Comparison of ENCODE assay signal across 22 cellular contexts in the genomic region with DNA sequence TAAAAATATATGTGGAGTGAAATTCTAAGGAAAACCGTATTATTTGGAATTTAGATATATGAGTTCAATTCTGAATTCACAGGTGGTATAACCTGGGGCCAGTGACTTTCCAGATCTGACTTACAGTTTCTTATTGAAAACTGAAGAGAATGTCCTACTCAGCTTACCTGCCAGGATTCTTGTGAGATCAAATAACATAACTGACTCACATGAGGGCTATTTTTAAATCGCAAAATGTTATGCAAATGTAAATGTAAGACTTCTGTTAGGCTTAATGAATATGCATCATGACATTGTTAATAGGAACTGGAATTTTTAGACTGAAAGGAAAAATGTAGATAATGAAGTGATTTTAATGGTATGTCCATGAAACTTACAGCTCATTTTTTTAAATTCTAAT.
"Had no signal": no experiment of that assay in that cellular context is flagged by ENCODE, and none has a peak within 500 bp of the region (broad histone marks: within the 10 kb centered on the region; RNA-seq: fewer than 3 reads in every experiment).

No MANE protein-coding gene starts in this region.

- H3K27ac ChIP-seq: colonic mucosa, hepatocyte, neutrophil, psoas muscle, right atrium auricular region, sigmoid colon, skin epidermis, thoracic aorta had no signal

- H3K27me3 Mint-ChIP-seq: stimulated activated naive B cell treated with anti-CD40 and anti-IgM and Interleukin-4, amounts not matched to agents 10 μg/mL and 1 μg/mL and 100 μg/mL, for 72 hours; stimulated activated naive CD8-positive, alpha-beta T cell treated with anti-CD3 and anti-CD28 coated beads, Interleukin-15, amount 100 ng/mL, for 72 hours had no signal

- H3K79me2 ChIP-seq: hepatocyte had no signal

- H3K4me3 ChIP-seq: colonic mucosa, hepatocyte, mucosa of descending colon, psoas muscle, right atrium auricular region, sigmoid colon, skin epidermis, thoracic aorta had no signal

- H3K27ac Mint-ChIP-seq: naive thymus-derived CD8-positive, alpha-beta T cell; stimulated activated naive B cell treated with anti-CD40 and anti-IgM and Interleukin-4, amounts not matched to agents 10 μg/mL and 1 μg/mL and 100 μg/mL, for 72 hours; stimulated activated naive CD8-positive, alpha-beta T cell treated with anti-CD3 and anti-CD28 coated beads, Interleukin-15, amount 100 ng/mL, for 72 hours had no signal

- DNase-seq: colonic mucosa; dermis blood vessel endothelial cell; erythroblast; foreskin melanocyte; head of caudate nucleus; kidney; left colon; left ventricle myocardium superior; mucosa of descending colon; naive thymus-derived CD8-positive, alpha-beta T cell; psoas muscle; sigmoid colon; stimulated activated CD4-positive, alpha-beta T cell treated with anti-CD3 and anti-CD28 coated beads, Interleukin-2, amount 100 ng/mL, for 24 hours; stimulated activated CD4-positive, alpha-beta T cell treated with anti-CD3 and anti-CD28 coated beads, Interleukin-4, amount 100 ng/mL, for 4 hours; stimulated activated naive B cell treated with anti-CD40 and anti-IgM and Interleukin-4, amounts not matched to agents 10 μg/mL and 1 μg/mL and 100 μg/mL, for 72 hours; stimulated activated naive CD8-positive, alpha-beta T cell treated with anti-CD3 and anti-CD28 coated beads, Interleukin-15, amount 100 ng/mL, for 72 hours; trophoblast cell had no signal

- H3K4me1 Mint-ChIP-seq: naive thymus-derived CD8-positive, alpha-beta T cell; stimulated activated naive B cell treated with anti-CD40 and anti-IgM and Interleukin-4, amounts not matched to agents 10 μg/mL and 1 μg/mL and 100 μg/mL, for 72 hours; stimulated activated naive CD8-positive, alpha-beta T cell treated with anti-CD3 and anti-CD28 coated beads, Interleukin-15, amount 100 ng/mL, for 72 hours had no signal

- H3K4me1 ChIP-seq: colonic mucosa, psoas muscle, right atrium auricular region had no signal

- H2AFZ ChIP-seq: hepatocyte had no signal

- H3K36me3 ChIP-seq: colonic mucosa, neutrophil, right atrium auricular region, sigmoid colon, thoracic aorta had no signal

- H3K36me3 Mint-ChIP-seq: naive thymus-derived CD8-positive, alpha-beta T cell; stimulated activated naive B cell treated with anti-CD40 and anti-IgM and Interleukin-4, amounts not matched to agents 10 μg/mL and 1 μg/mL and 100 μg/mL, for 72 hours had no signal

- H3K4me3 Mint-ChIP-seq: naive thymus-derived CD8-positive, alpha-beta T cell; stimulated activated naive B cell treated with anti-CD40 and anti-IgM and Interleukin-4, amounts not matched to agents 10 μg/mL and 1 μg/mL and 100 μg/mL, for 72 hours; stimulated activated naive CD8-positive, alpha-beta T cell treated with anti-CD3 and anti-CD28 coated beads, Interleukin-15, amount 100 ng/mL, for 72 hours had no signal

- H3K27me3 ChIP-seq: colonic mucosa, hepatocyte, neutrophil, right atrium auricular region, sigmoid colon had no signal

- H3K9me3 ChIP-seq: colonic mucosa, mucosa of descending colon, neutrophil, psoas muscle, right atrium auricular region, sigmoid colon, thoracic aorta had no signal

- ATAC-seq: left colon; left ventricle myocardium superior; mucosa of descending colon; naive thymus-derived CD8-positive, alpha-beta T cell; psoas muscle; stimulated activated naive B cell treated with anti-CD40 and anti-IgM and Interleukin-4, amounts not matched to agents 10 μg/mL and 1 μg/mL and 100 μg/mL, for 72 hours; stimulated activated naive CD8-positive, alpha-beta T cell treated with anti-CD3 and anti-CD28 coated beads, Interleukin-15, amount 100 ng/mL, for 72 hours had no signal

- H3K4me2 ChIP-seq: hepatocyte had no signal
